ENCODE assay signal across 12 cellular contexts in the genomic region with DNA sequence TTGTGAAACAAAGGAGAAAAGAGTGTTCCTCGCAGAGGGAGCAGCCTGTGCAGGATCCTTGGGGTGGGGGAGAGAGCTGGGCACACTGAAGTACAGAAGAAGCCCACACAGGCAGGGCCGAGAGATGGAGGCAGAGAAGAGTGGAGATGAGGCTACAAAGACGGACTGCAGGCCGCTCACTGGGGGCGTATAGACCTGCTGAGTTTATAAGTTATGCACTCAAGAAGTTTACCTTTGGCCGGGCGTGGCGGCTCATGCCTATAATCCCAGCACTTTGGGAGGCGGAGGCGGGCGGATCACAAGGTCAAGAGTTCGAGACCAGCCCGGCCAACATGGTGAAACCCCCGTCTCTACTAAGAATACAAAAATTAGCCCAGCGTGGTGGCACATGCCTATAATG. TPM values are rescaled to one million over a fixed set of nuclear protein-coding genes. Genes with fewer than 3 reads are reported as not detected.
DNase-seq lines count a peak whose midpoint lies in the region; TF ChIP-seq lines count a peak whose summit lies in the region.
"Not testable (repeated sequence)": the region's sequence is repeated elsewhere in the genome, so short reads cannot be mapped to it uniquely, and the experiment has no call there.
"Had no signal": no experiment of that assay in that cellular context is flagged by ENCODE, and none has a peak within 500 bp of the region (broad histone marks: within the 10 kb centered on the region; RNA-seq: fewer than 3 reads in every experiment).

No MANE protein-coding gene starts in this region.

- not testable (repeated sequence) for H3K4me1 ChIP-seq in HEK293 (ENCODE audit: control insufficient read depth, insufficient read depth, low read length); left ventricle myocardium inferior; muscle layer of duodenum (ENCODE audit: control insufficient read depth in 1 of 2, insufficient read depth in 2 of 2, low read length in 2 of 2); subcutaneous abdominal adipose tissue (ENCODE audit: control insufficient read depth in 5 of 5, insufficient read depth in 5 of 5, low read length in 5 of 5)
- H3K4me1 ChIP-seq in PC-9 (replicated peaks; ENCODE audit: insufficient read depth) (peaks cover 30% of the 10 kb centered on the region), esophagus squamous epithelium (peaks cover 4 to 70% (median 7%) of the 10 kb centered on the region in 3 donors)

- H3K9ac ChIP-seq in subcutaneous abdominal adipose tissue (ENCODE audit: low read length in 5 of 5): not testable (repeated sequence)

- not testable (repeated sequence) for H3K27me3 ChIP-seq in PC-9 (ENCODE audit: insufficient read depth, low read depth); esophagus squamous epithelium; muscle layer of duodenum (ENCODE audit: low read depth, low read length); subcutaneous abdominal adipose tissue (ENCODE audit: control insufficient read depth in 5 of 5, insufficient read depth in 4 of 5, low read length in 5 of 5)
- H3K27me3 ChIP-seq in left ventricle myocardium inferior (ENCODE audit: low read depth): peaks cover 15% of the 10 kb centered on the region

- not testable (repeated sequence) for H3K27ac ChIP-seq in HEK293 (ENCODE audit: extremely low read depth, low read depth, low read length); left ventricle myocardium inferior (replicated peaks); subcutaneous abdominal adipose tissue (ENCODE audit: low read depth, low read length)
- peak overlapping the region; percentile 66 for H3K27ac ChIP-seq in PC-9
- peak overlapping the region; percentile 70 to 85 (median 84) for H3K27ac ChIP-seq in esophagus squamous epithelium
- H3K27ac ChIP-seq in muscle layer of duodenum (ENCODE audit: low read length): peak overlapping the region; percentile 79

- peak overlapping the region; percentile 59 for H3K4me2 ChIP-seq in PC-9

- not testable (repeated sequence) for H3K36me3 ChIP-seq in HEK293 (ENCODE audit: control insufficient read depth in 2 of 2, insufficient read depth in 1 of 2, low read length in 2 of 2); PC-9 (ENCODE audit: low read depth); esophagus squamous epithelium; left ventricle myocardium inferior; muscle layer of duodenum (ENCODE audit: control insufficient read depth in 1 of 2, insufficient read depth in 2 of 2, low read length in 2 of 2); subcutaneous abdominal adipose tissue (ENCODE audit: control insufficient read depth in 5 of 5, insufficient read depth in 5 of 5, low read length in 5 of 5)

- not testable (repeated sequence) for H2AFZ ChIP-seq in PC-9

- not testable (repeated sequence) for H3K9me2 ChIP-seq in PC-9 (ENCODE audit: insufficient read depth)

- not testable (repeated sequence) for TF ChIP-seq CTCF in AG04449 (IDR thresholded peaks at IDR 0.05; ENCODE audit: insufficient read depth, low read length, missing control alignments); HEK293 (tag by site-specific recombination; IDR thresholded peaks at IDR 0.05); PC-9 (conservative IDR thresholded peaks at IDR 0.05); cardiac fibroblast (IDR thresholded peaks at IDR 0.05; ENCODE audit: low read depth, low read length); esophagus squamous epithelium (IDR thresholded peaks at IDR 0.05); left ventricle myocardium inferior (IDR thresholded peaks at IDR 0.05; ENCODE audit: borderline replicate concordance)

- intact Hi-C loops in PC-9 (cut with micrococcal nuclease; ENCODE audit: unreplicated experiment): loop anchor here (1.0 to 5.0 kb wide), 4 partner anchors 36 to 71 kb away; a partner anchor contains a TSS
- intact Hi-C loops in esophagus squamous epithelium (cut with DNase I); left ventricle myocardium inferior (cut with micrococcal nuclease): not testable (repeated sequence)

- TF ChIP-seq POLR2A in esophagus squamous epithelium (IDR thresholded peaks at IDR 0.05): not testable (repeated sequence)

- H3F3A ChIP-seq in PC-9 (ENCODE audit: insufficient read depth, low read depth): peaks cover 15% of the 10 kb centered on the region; the same call in 1 of the 2 replicates

- DNase-seq in AG04449 (ENCODE audit: low read depth, low spot score); PC-9; cardiac fibroblast (ENCODE audit: low read depth in 2 of 2); esophagus squamous epithelium (lab: John Stamatoyannopoulos, UW); left ventricle myocardium inferior: not testable (repeated sequence)

- not testable (repeated sequence) for H4K20me1 ChIP-seq in PC-9 (ENCODE audit: insufficient read depth)

- BruUV-seq in PC-9 (replicated peaks; lab: Mats Ljungman, UMichigan): not testable (repeated sequence)

- not testable (repeated sequence) for H3K9me3 ChIP-seq in HEK293 (ENCODE audit: control insufficient read depth, insufficient read depth, low read depth, low read length); PC-9 (ENCODE audit: insufficient read depth, low read depth); esophagus squamous epithelium; left ventricle myocardium inferior (replicated peaks); muscle layer of duodenum (ENCODE audit: control insufficient read depth in 1 of 2, low read length in 2 of 2); subcutaneous abdominal adipose tissue (ENCODE audit: control insufficient read depth in 5 of 5, low read length in 5 of 5)

- POLR2A ChIA-PET in AG04449 (lab: Yijun Ruan, JAX); HEK293 (lab: Yijun Ruan, JAX): not testable (repeated sequence)
- POLR2A ChIA-PET in PC-9 (lab: Charles Lee; ENCODE audit: unreplicated experiment): interaction anchor here (1.0 kb wide), 1 partner anchor 16 kb away, joined by 8 read pairs; no protein-coding TSS in a partner anchor

- WGBS in esophagus squamous epithelium, 2 donors: 30 to 32% methylated on average over 10 to 15 of the region's 15 CpGs

- not testable (repeated sequence) for H3K79me2 ChIP-seq in PC-9 (ENCODE audit: low read depth)

- CTCF ChIA-PET in AG04449 (lab: Yijun Ruan, JAX): interaction anchor here (1.0 to 1.9 kb wide), 3 partner anchors 12 to 46 kb away, joined by 4 to 7 read pairs (median 6); no protein-coding TSS in a partner anchor
- CTCF ChIA-PET in HEK293 (lab: Yijun Ruan, JAX): interaction anchor here (0.6 to 1.1 kb wide), 2 partner anchors 21 to 1390 kb away, joined by 3 to 4 read pairs; no protein-coding TSS in a partner anchor
- CTCF ChIA-PET in PC-9 (lab: Charles Lee): not testable (repeated sequence)

- peak overlapping the region; percentile 24; the same call in 1 of the 2 replicates for H3K4me3 ChIP-seq in AG04449 (ENCODE audit: low read depth, low read length)
- not testable (repeated sequence) for H3K4me3 ChIP-seq in HEK293 (ENCODE audit: low read depth, low read length)
- H3K4me3 ChIP-seq in PC-9: peak overlapping the region; percentile 38; the same call in 1 of the 2 replicates
- H3K4me3 ChIP-seq in cardiac fibroblast (replicated peaks in 1 of 2; ENCODE audit: low read depth in 2 of 2, low read length in 2 of 2): peak overlapping the region; percentile 19 to 35
- H3K4me3 ChIP-seq in esophagus squamous epithelium: peak overlapping the region; percentile 12 to 57 (median 30)
- peak overlapping the region; percentile 32 for H3K4me3 ChIP-seq in left ventricle myocardium inferior
- peak overlapping the region in 1 of 2 donors; percentile 37 for H3K4me3 ChIP-seq in muscle layer of duodenum (ENCODE audit: low read depth in 1 of 2, low read length in 2 of 2)
- peak overlapping the region in 4 of 5 donors; percentile 12 to 46 (median 36) for H3K4me3 ChIP-seq in subcutaneous abdominal adipose tissue (ENCODE audit: low read depth in 1 of 5, low read length in 5 of 5)

TF ChIP-seq in HEK293, 187 proteins besides CTCF, POLR2A, EP300 and RAD21:
- 0 out of 2 replicates have a peak, but pooled peaks have one; percentile 39 for TF ChIP-seq KLF1 (tag by site-specific recombination; IDR thresholded peaks at IDR 0.05)

RNA-seq across cellular contexts. Expression of a gene that starts 7.6 kb away (rescaled TPM):
- total RNA-seq in PC-9 (2021): 0.58 and 0.94 TPM in 2 replicates
- under 1 TPM in 2 of 4 donors, not detected in 2; 0.92 to 0.99 TPM for total RNA-seq in esophagus squamous epithelium
- total RNA-seq in left ventricle myocardium inferior: not detected
- total RNA-seq: A172; CD4-positive, CD25-positive, alpha-beta regulatory T cell; K562; Right ventricle myocardium inferior had no signal

RNA-seq across cellular contexts. Expression of a gene that starts 16.2 kb away (rescaled TPM):
- total RNA-seq in PC-9 (2021) (22.9 and 23.4 TPM in 2 replicates), esophagus squamous epithelium (10 to 100 TPM in 1 of 4 donors, 1 to 10 TPM in 3; 4.2 to 12.0 (median 8.8) TPM), left ventricle myocardium inferior (0.25 TPM)
- total RNA-seq: CD4-positive, CD25-positive, alpha-beta regulatory T cell had no signal

RNA-seq across cellular contexts. Expression of a gene that starts 36.3 kb away (rescaled TPM):
- 473 and 481 TPM in 2 replicates for total RNA-seq in PC-9 (2021)
- total RNA-seq in esophagus squamous epithelium: 100 to 1,000 TPM; 308 to 468 (median 357) TPM
- 110 TPM for total RNA-seq in left ventricle myocardium inferior
